In the genomic region with DNA sequence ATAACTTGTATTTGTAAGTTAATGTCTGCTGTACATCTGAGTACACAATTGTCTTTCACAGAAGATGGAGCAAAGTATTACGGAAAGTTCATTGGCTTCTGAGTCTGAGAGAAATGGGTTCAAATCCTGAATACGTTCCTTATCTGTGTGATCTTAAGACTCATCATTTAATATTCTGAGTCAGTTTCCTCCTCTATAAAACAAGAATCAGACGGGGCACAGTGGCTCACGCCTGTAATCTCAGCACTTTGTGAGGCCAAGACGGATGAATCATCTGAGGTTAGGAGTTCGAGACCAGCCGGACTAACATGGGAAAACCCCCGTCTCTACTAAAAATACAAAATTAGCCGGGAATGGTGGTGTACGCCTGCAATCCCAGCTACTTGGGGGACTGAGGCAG, we compare ENCODE assay signal across 1 cellular context.
TF ChIP-seq lines count a peak whose summit lies in the region.

No MANE protein-coding gene starts in this region.

TF ChIP-seq in WTC11, 78 proteins besides CTCF, POLR2A, EP300 and RAD21 (continued from another document):
- no peak for TF ChIP-seq ZNF532 (CRISPR knock-in tag; IDR thresholded peaks at IDR 0.05; ENCODE audit: borderline replicate concordance)
- TF ChIP-seq USF2 (CRISPR knock-in tag; IDR thresholded peaks at IDR 0.05) = no peak
- TF ChIP-seq, protein P1, sequence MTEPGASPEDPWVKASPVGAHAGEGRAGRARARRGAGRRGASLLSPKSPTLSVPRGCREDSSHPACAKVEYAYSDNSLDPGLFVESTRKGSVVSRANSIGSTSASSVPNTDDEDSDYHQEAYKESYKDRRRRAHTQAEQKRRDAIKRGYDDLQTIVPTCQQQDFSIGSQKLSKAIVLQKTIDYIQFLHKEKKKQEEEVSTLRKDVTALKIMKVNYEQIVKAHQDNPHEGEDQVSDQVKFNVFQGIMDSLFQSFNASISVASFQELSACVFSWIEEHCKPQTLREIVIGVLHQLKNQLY (CRISPR knock-in tag; IDR thresholded peaks at IDR 0.05) = no peak
- TF ChIP-seq SMAD3 (CRISPR knock-in tag; IDR thresholded peaks at IDR 0.05; ENCODE audit: borderline replicate concordance) = no peak
- TF ChIP-seq ZNF396 (CRISPR knock-in tag; IDR thresholded peaks at IDR 0.05; ENCODE audit: borderline replicate concordance) = no peak
- no peak for TF ChIP-seq NR1H2 (CRISPR knock-in tag; IDR thresholded peaks at IDR 0.05)
- TF ChIP-seq ZNF219 (CRISPR knock-in tag; IDR thresholded peaks at IDR 0.05; ENCODE audit: borderline replicate concordance) = no peak
- no peak for TF ChIP-seq FOXP1 (CRISPR knock-in tag; IDR thresholded peaks at IDR 0.05; ENCODE audit: borderline replicate concordance)
